23 cellular contexts compared by ENCODE assay signal in genomic region chr12:14267724-14268123, GRCh38.
"Had no signal": no experiment of that assay in that cellular context is flagged by ENCODE, and none has a peak within 500 bp of the region (broad histone marks: within the 10 kb centered on the region; RNA-seq: fewer than 3 reads in every experiment).

No MANE protein-coding gene starts in this region.

- ATAC-seq: activated T-cell treated with anti-CD3 and anti-CD28 coated beads, Interleukin-2, amount 50 U/mL, for 72 hours; left colon; lower lobe of right lung; sciatic nerve; upper lobe of right lung had no signal

- DNase-seq: activated B cell treated with CpG ODN at 0.5 μM for 24 hours; activated CD4-positive, alpha-beta T cell treated with anti-CD3 and anti-CD28 coated beads, Interleukin-2, amount 10 ng/mL, durations not matched to agents 24 days and 14 days; activated CD8-positive, alpha-beta memory T cell treated with anti-CD3 and anti-CD28 coated beads, Interleukin-2, amount 50 U/mL, for 48 hours; activated naive CD4-positive, alpha-beta T cell; activated naive CD8-positive, alpha-beta T cell treated with anti-CD3 and anti-CD28 coated beads, Interleukin-2, amount 10 ng/mL, durations not matched to agents 7 days and 5 days; activated T-cell treated with anti-CD3 and anti-CD28 coated beads, Interleukin-2, amount 50 U/mL, for 72 hours; brain microvascular endothelial cell; cortex of kidney; effector CD8-positive, alpha-beta T cell; foreskin melanocyte; head of caudate nucleus; left colon; lower lobe of right lung; naive B cell; nucleus accumbens; stimulated activated CD4-positive, alpha-beta T cell treated with anti-CD3 and anti-CD28 coated beads, Interleukin-1b, Interleukin-23, amount 100 ng/mL, for 48 hours; stomach; testis; upper lobe of right lung had no signal

- H3K27ac ChIP-seq: brain microvascular endothelial cell, lower lobe of right lung, prostate gland, stomach, testis, upper lobe of right lung had no signal

- FAIRE-seq: TTC549 had no signal

- H3K4me1 ChIP-seq: prostate gland, testis had no signal

- H3K4me3 ChIP-seq: lower lobe of right lung, prostate gland, stomach, testis, upper lobe of right lung had no signal

- H3K9me3 ChIP-seq: lower lobe of right lung, prostate gland, testis, upper lobe of right lung had no signal

- H3K4me3 Mint-ChIP-seq: activated B cell treated with CpG ODN at 0.5 μM for 24 hours; activated CD4-positive, alpha-beta T cell treated with anti-CD3 and anti-CD28 coated beads, Interleukin-2, amount 10 ng/mL, durations not matched to agents 24 days and 14 days; activated naive CD8-positive, alpha-beta T cell treated with anti-CD3 and anti-CD28 coated beads, Interleukin-2, amount 10 ng/mL, durations not matched to agents 7 days and 5 days; activated T-cell treated with anti-CD3 and anti-CD28 coated beads, Interleukin-2, amount 50 U/mL, for 72 hours; central memory CD8-positive, alpha-beta T cell; naive B cell had no signal

- H3K27me3 ChIP-seq: brain microvascular endothelial cell, stomach, testis, upper lobe of right lung had no signal

- H3K4me1 Mint-ChIP-seq: central memory CD8-positive, alpha-beta T cell had no signal

- H3K27ac Mint-ChIP-seq: activated CD4-positive, alpha-beta T cell treated with anti-CD3 and anti-CD28 coated beads, Interleukin-2, amount 10 ng/mL, durations not matched to agents 24 days and 14 days; activated naive CD8-positive, alpha-beta T cell treated with anti-CD3 and anti-CD28 coated beads, Interleukin-2, amount 10 ng/mL, durations not matched to agents 7 days and 5 days; activated T-cell treated with anti-CD3 and anti-CD28 coated beads, Interleukin-2, amount 50 U/mL, for 72 hours had no signal

- H3K36me3 ChIP-seq: brain microvascular endothelial cell, lower lobe of right lung, prostate gland, stomach, upper lobe of right lung had no signal

- H3K27me3 Mint-ChIP-seq: activated B cell treated with CpG ODN at 0.5 μM for 24 hours; activated CD4-positive, alpha-beta T cell treated with anti-CD3 and anti-CD28 coated beads, Interleukin-2, amount 10 ng/mL, durations not matched to agents 24 days and 14 days; activated naive CD8-positive, alpha-beta T cell treated with anti-CD3 and anti-CD28 coated beads, Interleukin-2, amount 10 ng/mL, durations not matched to agents 7 days and 5 days; central memory CD8-positive, alpha-beta T cell; naive B cell had no signal
